ENCODE assay signal across 13 cellular contexts in the genomic region with DNA sequence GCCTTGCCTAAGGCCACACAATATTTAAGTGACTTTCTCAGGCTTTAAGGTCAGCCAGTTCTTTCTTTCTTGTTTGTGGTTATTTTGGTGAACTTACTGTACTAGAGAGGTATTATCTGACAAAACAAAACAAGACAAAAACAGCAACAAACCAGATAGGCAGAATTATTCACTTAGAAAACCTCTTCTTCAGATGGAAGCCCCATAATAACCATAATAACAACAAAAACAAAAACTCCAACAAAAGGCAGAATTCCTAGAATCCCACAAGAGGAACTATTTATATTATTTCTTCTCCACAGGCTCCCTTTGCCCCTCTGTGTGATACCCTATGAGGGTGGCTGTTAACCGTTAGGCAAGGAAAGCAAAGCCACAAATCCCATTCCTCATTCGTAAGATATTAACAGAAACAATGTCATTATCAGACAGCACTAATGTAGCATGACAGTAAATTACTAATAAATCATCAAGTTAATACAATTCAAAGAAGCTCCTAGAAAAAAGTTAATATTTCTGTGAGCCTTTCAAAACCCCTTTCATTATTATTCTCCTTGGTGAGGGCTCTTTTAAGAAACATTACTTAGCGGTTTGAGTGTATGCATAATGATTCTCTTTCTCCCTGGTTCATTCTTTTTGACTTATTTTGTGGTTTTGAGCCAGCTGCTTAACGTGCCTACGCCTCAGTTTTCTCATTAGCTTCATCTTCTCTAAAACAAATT.
DNase-seq lines count a peak whose midpoint lies in the region; ATAC-seq and TF ChIP-seq lines count a peak whose summit lies in the region.
"Had no signal": no experiment of that assay in that cellular context is flagged by ENCODE, and none has a peak within 500 bp of the region (broad histone marks: within the 10 kb centered on the region; RNA-seq: fewer than 3 reads in every experiment).

No MANE protein-coding gene starts in this region.

- TF ChIP-seq POLR2A in lower leg skin (IDR thresholded peaks at IDR 0.05), result no peak

- WGBS in lower leg skin, 2 donors, result 60 to 79% methylated on average over 5 of the region's 5 CpGs

- intact Hi-C loops in lower leg skin (cut with DNase I; ENCODE audit: low total_unique reads), result no loop called here

- no peak overlapping the region for H3K4me3 ChIP-seq in lower leg skin (ENCODE audit: low read depth, poor library complexity, severe bottlenecking)
- H3K4me3 ChIP-seq: thoracic aorta had no signal

- peak; percentile 87 for ATAC-seq in GM18909 (IDR thresholded peaks at IDR 0.05; ENCODE audit: poor library complexity, unreplicated experiment)
- ATAC-seq in HG02623 (IDR thresholded peaks at IDR 0.05; ENCODE audit: unreplicated experiment), result peak; percentile 76
- ATAC-seq in HG03521 (IDR thresholded peaks at IDR 0.05; ENCODE audit: unreplicated experiment), result peak; percentile 70
- ATAC-seq: HCT116 had no signal

- TF ChIP-seq CTCF in lower leg skin (IDR thresholded peaks at IDR 0.05), result no peak

- DNase-seq in kidney tubule cell (ENCODE audit: low spot score) (peak; percentile 63), NCI-H1417 (lab: John Stamatoyannopoulos, UW) (no peak), NCI-H2029 (lab: John Stamatoyannopoulos, UW) (no peak), lower leg skin (ENCODE audit: low spot score in 2 of 2) (no peak), SIG-M5 (lab: John Stamatoyannopoulos, UW) (no peak)
- DNase-seq: activated naive CD8-positive, alpha-beta T cell treated with anti-CD3 and anti-CD28 coated beads, Interleukin-2, amount 10 ng/mL, durations not matched to agents 7 days and 5 days; midbrain; NCI-H526 had no signal
